Comparison of ENCODE assay signal across 1 cellular context in genomic region chr11:102485095-102485722, GRCh38.
A peak's percentile ranks its signal among the peaks of the same experiment; 100 is the strongest.
TF ChIP-seq lines count a peak whose summit lies in the region.

No MANE protein-coding gene starts in this region.

TF ChIP-seq in HepG2, 621 proteins besides CTCF, POLR2A, EP300 and RAD21 (continued from another document):
- TF ChIP-seq ARID5B (CRISPR knock-in tag; IDR thresholded peaks at IDR 0.05) (peak; percentile 70), ZNF264 (CRISPR knock-in tag; IDR thresholded peaks at IDR 0.05) (no peak), NCOR1 (IDR thresholded peaks at IDR 0.05; ENCODE audit: borderline replicate concordance, low read length) (peak; percentile 35; the same call in 1 of the 2 replicates), CC2D1A (CRISPR knock-in tag; IDR thresholded peaks at IDR 0.05) (0 out of 2 replicates have a peak, but pooled peaks have one; percentile 12), ZNF577 (CRISPR knock-in tag; IDR thresholded peaks at IDR 0.05; ENCODE audit: borderline replicate concordance, low read depth) (no peak), ZNF546 (CRISPR knock-in tag; conservative IDR thresholded peaks at IDR 0.05) (no peak), KLF9 (CRISPR knock-in tag; IDR thresholded peaks at IDR 0.05; ENCODE audit: low read depth) (no peak)
TF ChIP-seq in HepG2: peak in this region for 28.
